In the genomic region with DNA sequence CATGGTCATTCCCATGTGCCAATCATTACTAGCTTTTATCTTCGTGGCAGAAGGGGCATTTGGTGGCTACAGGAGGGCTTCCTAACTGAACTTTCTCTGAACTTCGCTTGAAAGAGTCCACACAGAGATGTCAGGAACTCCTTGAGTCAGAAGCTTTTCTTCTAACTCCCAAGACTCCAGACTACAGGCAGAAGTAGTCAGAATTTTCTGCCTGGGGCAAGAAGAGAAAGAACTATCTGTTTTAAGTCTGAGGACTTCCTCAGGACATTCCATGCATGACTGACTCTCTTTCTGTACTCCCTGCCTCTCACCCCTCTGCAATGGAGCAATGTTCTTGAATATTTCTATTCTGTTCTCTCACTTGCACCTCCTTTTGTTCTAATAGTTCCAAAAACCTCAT, we compare ENCODE assay signal across 27 cellular contexts.
A peak's percentile ranks its signal among the peaks of the same experiment; 100 is the strongest.
DNase-seq lines count a peak whose midpoint lies in the region; FAIRE-seq lines count a peak whose summit lies in the region.
"Had no signal": no experiment of that assay in that cellular context is flagged by ENCODE, and none has a peak within 500 bp of the region (broad histone marks: within the 10 kb centered on the region; RNA-seq: fewer than 3 reads in every experiment).

No MANE protein-coding gene starts in this region.

- no peaks in the 10 kb centered on the region for H4K20me1 ChIP-seq in GM23248 (ENCODE audit: insufficient read depth)

- H3K4me3 ChIP-seq in GM23248: no peak overlapping the region
- H3K4me3 ChIP-seq: esophagus squamous epithelium, skin epidermis, upper lobe of left lung had no signal

- in situ Hi-C loops in GM23248 (cut with MboI): no loop called here

- H3K9me3 ChIP-seq in GM23248 (ENCODE audit: low read depth): no peaks in the 10 kb centered on the region
- H3K9me3 ChIP-seq: esophagus squamous epithelium, upper lobe of left lung had no signal

- H3K4me1 ChIP-seq in GM23248 (ENCODE audit: insufficient read depth): peaks cover 22% of the 10 kb centered on the region
- H3K4me1 ChIP-seq: esophagus squamous epithelium, upper lobe of left lung had no signal

- H2AFZ ChIP-seq in GM23248: no peak overlapping the region

- H3K4me2 ChIP-seq in GM23248 (ENCODE audit: unreplicated experiment): peak overlapping the region; percentile 51

- H3K36me3 ChIP-seq in GM23248 (ENCODE audit: low read depth): no peaks in the 10 kb centered on the region
- H3K36me3 ChIP-seq: esophagus squamous epithelium, upper lobe of left lung had no signal

- no peaks in the 10 kb centered on the region for H3K27me3 ChIP-seq in GM23248 (replicated peaks; ENCODE audit: insufficient read depth)
- H3K27me3 ChIP-seq: esophagus squamous epithelium, upper lobe of left lung had no signal

- DNase-seq in AG08395 (ENCODE audit: low spot score) (peak; percentile 41), GM23248 (peak; percentile 70), astrocyte of the hippocampus (ENCODE audit: low read depth, low spot score) (peak; percentile 15), iris pigment epithelial cell (ENCODE audit: low read depth) (peak; percentile 60), frontal cortex (ENCODE audit: low spot score in 2 of 2) (no peak), DMS79 (lab: John Stamatoyannopoulos, UW) (no peak), GDM1 (lab: John Stamatoyannopoulos, UW) (no peak), NCI-H1417 treated with DMSO at 0.1 percent for 48 hours (lab: John Stamatoyannopoulos, UW) (no peak)
- DNase-seq: activated CD4-positive, alpha-beta T cell treated with anti-CD3 and anti-CD28 coated beads, Interleukin-2, amount 50 U/mL, for 1 hour; activated gamma-delta T cell treated with Interleukin-2 at 50 U/mL for 16 hours; activated naive CD8-positive, alpha-beta T cell treated with anti-CD3 and anti-CD28 coated beads, Interleukin-2, amount 10 ng/mL, durations not matched to agents 7 days and 5 days; activated T-cell treated with anti-CD3 and anti-CD28 coated beads, Interleukin-2, amount 50 U/mL, for 4 hours; CD8-positive, alpha-beta memory T cell; dermis blood vessel endothelial cell; DMS 273 treated with DMSO at 0.1 percent for 48 hours; esophagus squamous epithelium; immature natural killer cell; Karpas-422; left colon; mammary epithelial cell; NCI-H1436 treated with DMSO at 0.1 percent for 48 hours; NCI-H748 treated with DMSO at 0.1 percent for 48 hours; nephron progenitor cell; upper lobe of left lung had no signal

- peaks cover 12% of the 10 kb centered on the region for H3F3A ChIP-seq in GM23248 (ENCODE audit: insufficient read depth)

- WGBS in GM23248 (ENCODE audit: low coverage in 1 of 2, low lambda C conversion rate in 2 of 2, missing lambda C conversion rate in 2 of 2), 2 experiments: 46 to 47% methylated on average over 2 of the region's 2 CpGs

- no peak for FAIRE-seq in frontal cortex (lab: Jason Lieb, UNC)
- FAIRE-seq: G401.6, HepG2 had no signal

- peak overlapping the region; percentile 45 for H3K27ac ChIP-seq in GM23248
- H3K27ac ChIP-seq: skin epidermis, upper lobe of left lung had no signal

- no peaks in the 10 kb centered on the region for H3K9me2 ChIP-seq in GM23248 (ENCODE audit: insufficient read depth)

- no peak overlapping the region for H3K9ac ChIP-seq in GM23248

- no peaks in the 10 kb centered on the region for H3K79me2 ChIP-seq in GM23248 (ENCODE audit: insufficient read depth)

Comparison
In these comparisons a context has a peak if more than half of its experiments do, and no peak if none do; other contexts are left out.
1. DNase-seq: peak in AG08395 (single experiment), GM23248 (single experiment), astrocyte of the hippocampus (single experiment) and iris pigment epithelial cell (single experiment); none in frontal cortex (0 of 2), DMS79 (single experiment), GDM1 (single experiment) and NCI-H1417 treated with DMSO at 0.1 percent for 48 hours (single experiment).